1 cellular context compared by ENCODE assay signal in the genomic region with DNA sequence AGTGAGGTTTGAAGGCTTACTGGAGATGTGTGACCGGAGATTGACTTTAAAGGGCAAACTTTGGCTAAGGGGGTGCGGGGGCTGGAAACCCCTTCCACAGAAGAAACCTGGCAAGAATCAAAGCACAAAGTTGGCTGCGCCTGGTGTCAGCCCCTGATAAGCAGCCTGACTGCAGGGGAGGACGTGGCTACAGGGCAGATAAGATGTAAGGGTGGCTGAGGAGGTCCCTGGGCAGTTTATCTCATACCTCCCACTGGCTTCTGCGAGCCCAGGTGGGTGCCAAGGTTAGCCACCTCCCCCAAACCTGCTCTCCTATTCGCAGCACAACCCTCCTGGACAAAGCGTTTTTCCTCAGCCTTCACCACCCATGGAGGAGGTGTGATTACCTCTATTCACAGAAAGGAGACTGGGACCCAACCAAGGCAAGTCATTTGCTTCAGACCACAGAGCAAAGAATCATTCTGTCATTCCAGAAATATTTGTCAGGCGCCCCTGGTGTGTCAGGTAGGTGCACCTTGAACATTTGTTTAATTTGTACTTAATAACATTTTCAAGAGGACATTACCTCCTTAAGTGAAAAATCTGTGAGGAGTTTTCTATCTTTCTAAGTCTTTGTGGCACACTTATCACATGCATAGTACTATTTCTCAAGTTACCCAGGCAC.
TF ChIP-seq lines count a peak whose summit lies in the region.

No MANE protein-coding gene starts in this region.

TF ChIP-seq in K562, 482 proteins besides CTCF, POLR2A, EP300 and RAD21 (continued from another document and continues in another):
- TF ChIP-seq, protein P1, sequence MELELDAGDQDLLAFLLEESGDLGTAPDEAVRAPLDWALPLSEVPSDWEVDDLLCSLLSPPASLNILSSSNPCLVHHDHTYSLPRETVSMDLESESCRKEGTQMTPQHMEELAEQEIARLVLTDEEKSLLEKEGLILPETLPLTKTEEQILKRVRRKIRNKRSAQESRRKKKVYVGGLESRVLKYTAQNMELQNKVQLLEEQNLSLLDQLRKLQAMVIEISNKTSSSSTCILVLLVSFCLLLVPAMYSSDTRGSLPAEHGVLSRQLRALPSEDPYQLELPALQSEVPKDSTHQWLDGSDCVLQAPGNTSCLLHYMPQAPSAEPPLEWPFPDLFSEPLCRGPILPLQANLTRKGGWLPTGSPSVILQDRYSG (tag; conservative IDR thresholded peaks at IDR 0.05; ENCODE audit: low read depth) = peak; percentile 89
- TF ChIP-seq DMBX1 (CRISPR knock-in tag; IDR thresholded peaks at IDR 0.05; ENCODE audit: borderline replicate concordance) (peak; percentile 97), ZBTB8A (IDR thresholded peaks at IDR 0.05; ENCODE audit: partially characterized antibody) (no peak), ZNF253 (CRISPR knock-in tag; conservative IDR thresholded peaks at IDR 0.05) (no peak), NCOA2 (IDR thresholded peaks at IDR 0.05; ENCODE audit: partially characterized antibody in 2 of 2) (peak; percentile 87 to 90), PPARD (CRISPR knock-in tag; IDR thresholded peaks at IDR 0.05) (no peak), MTF1 (CRISPR knock-in tag; IDR thresholded peaks at IDR 0.05; ENCODE audit: borderline replicate concordance) (no peak), PML (IDR thresholded peaks at IDR 0.05; ENCODE audit: low read length) (peak; percentile 99), BRF1 (IDR thresholded peaks at IDR 0.05; ENCODE audit: borderline replicate concordance, extremely low read depth, insufficient read length) (no peak), ZNF143 (CRISPR knock-in tag; IDR thresholded peaks at IDR 0.05) (no peak), SNIP1 (IDR thresholded peaks at IDR 0.05; ENCODE audit: low read depth) (no peak), KDM5B (IDR thresholded peaks at IDR 0.05; ENCODE audit: insufficient replicate concordance, low read depth, low read length) (no peak), PHB2 (IDR thresholded peaks at IDR 0.05; ENCODE audit: low read depth) (peak; percentile 98), HDGF (IDR thresholded peaks at IDR 0.05) (no peak), SIRT6 (IDR thresholded peaks at IDR 0.05; ENCODE audit: low read depth, low read length) (no peak), ELF4 (CRISPR knock-in tag; IDR thresholded peaks at IDR 0.05) (peak; percentile 97), PYGO2 (tag; IDR thresholded peaks at IDR 0.05) (peak; percentile 73), RBM17 (IDR thresholded peaks at IDR 0.05; ENCODE audit: borderline replicate concordance, low read depth, low read length) (no peak), SIN3B (IDR thresholded peaks at IDR 0.05; ENCODE audit: low read depth) (no peak), TEAD1 (CRISPR knock-in tag; IDR thresholded peaks at IDR 0.05) (peak in 1 of 2 experiments; percentile 94; a peak in 2 of 4 replicates), ZNF324 (CRISPR knock-in tag; IDR thresholded peaks at IDR 0.05) (no peak), SP1 (CRISPR knock-in tag; IDR thresholded peaks at IDR 0.05) (peak; percentile 57; the same call in 1 of the 2 replicates), ADNP (tag; IDR thresholded peaks at IDR 0.05) (0 out of 2 replicates have a peak, but pooled peaks have one; percentile 36), TAF7 (tag; IDR thresholded peaks at IDR 0.05) (no peak), SMAD4 (CRISPR knock-in tag; conservative IDR thresholded peaks at IDR 0.05) (peak; percentile 98), ZNF445 (CRISPR knock-in tag; IDR thresholded peaks at IDR 0.05; ENCODE audit: low read depth) (0 out of 2 replicates have a peak, but pooled peaks have one; percentile 54)
- TF ChIP-seq, protein P2, sequence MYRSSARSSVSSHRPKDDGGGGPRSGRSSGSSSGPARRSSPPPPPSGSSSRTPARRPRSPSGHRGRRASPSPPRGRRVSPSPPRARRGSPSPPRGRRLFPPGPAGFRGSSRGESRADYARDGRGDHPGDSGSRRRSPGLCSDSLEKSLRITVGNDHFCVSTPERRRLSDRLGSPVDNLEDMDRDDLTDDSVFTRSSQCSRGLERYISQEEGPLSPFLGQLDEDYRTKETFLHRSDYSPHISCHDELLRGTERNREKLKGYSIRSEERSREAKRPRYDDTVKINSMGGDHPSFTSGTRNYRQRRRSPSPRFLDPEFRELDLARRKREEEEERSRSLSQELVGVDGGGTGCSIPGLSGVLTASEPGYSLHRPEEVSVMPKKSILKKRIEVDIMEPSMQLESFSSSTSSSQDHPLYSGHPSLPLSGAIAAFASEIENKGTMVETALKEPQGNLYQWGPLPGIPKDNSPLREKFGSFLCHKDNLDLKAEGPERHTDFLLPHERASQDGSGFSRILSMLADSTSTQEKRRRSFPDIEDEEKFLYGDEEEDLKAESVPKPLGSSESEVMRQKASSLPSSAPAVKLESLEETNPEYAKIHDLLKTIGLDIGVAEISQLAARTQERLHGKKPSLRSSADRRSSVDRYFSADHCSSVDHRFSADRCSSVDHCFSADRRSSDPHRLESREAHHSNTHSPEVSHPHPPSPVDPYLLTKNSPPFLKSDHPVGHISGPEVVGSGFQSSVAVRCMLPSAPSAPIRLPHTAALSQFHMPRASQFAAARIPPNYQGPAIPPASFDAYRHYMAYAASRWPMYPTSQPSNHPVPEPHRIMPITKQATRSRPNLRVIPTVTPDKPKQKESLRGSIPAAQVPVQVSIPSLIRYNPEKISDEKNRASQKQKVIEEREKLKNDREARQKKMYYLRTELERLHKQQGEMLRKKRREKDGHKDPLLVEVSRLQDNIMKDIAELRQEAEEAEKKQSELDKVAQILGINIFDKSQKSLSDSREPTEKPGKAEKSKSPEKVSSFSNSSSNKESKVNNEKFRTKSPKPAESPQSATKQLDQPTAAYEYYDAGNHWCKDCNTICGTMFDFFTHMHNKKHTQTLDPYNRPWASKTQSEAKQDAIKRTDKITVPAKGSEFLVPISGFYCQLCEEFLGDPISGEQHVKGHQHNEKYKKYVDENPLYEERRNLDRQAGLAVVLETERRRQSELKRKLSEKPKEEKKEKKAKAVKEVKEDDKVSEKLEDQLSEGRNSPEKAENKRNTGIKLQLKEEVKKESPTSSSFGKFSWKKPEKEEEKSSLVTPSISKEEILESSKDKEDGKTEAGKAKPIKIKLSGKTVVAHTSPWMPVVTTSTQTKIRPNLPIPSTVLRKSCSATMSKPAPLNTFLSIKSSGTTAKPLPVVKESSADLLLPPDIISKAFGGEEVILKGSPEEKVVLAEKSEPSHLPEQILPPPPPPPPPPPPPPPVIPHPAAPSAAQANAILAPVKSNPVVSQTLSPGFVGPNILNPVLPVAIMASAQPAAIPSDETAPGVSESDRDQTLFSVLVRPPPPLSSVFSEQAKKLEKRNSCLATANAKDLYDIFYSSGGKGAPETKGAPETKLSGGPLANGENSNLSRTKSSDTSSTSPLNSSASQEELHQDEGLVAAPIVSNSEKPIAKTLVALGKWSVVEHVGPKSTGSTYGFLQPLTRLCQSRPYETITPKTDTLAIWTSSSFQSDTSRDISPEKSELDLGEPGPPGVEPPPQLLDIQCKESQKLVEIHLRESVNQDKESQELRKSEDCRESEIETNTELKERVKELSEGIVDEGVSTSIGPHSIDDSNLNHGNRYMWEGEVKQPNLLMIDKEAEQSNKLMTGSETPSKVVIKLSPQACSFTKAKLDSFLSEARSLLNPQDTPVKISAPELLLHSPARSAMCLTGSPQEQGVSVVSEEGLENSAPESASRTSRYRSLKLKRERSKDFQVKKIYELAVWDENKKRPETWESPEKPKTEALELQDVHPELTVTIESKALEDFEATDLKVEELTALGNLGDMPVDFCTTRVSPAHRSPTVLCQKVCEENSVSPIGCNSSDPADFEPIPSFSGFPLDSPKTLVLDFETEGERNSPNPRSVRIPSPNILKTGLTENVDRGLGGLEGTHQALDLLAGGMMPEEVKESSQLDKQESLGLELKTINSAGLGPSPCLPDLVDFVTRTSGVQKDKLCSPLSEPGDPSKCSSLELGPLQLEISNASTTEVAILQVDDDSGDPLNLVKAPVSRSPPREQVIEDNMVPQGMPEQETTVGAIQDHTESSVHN (IDR thresholded peaks at IDR 0.05; ENCODE audit: borderline replicate concordance in 1 of 2, low read depth in 1 of 2) = no peak
- TF ChIP-seq, protein P3, sequence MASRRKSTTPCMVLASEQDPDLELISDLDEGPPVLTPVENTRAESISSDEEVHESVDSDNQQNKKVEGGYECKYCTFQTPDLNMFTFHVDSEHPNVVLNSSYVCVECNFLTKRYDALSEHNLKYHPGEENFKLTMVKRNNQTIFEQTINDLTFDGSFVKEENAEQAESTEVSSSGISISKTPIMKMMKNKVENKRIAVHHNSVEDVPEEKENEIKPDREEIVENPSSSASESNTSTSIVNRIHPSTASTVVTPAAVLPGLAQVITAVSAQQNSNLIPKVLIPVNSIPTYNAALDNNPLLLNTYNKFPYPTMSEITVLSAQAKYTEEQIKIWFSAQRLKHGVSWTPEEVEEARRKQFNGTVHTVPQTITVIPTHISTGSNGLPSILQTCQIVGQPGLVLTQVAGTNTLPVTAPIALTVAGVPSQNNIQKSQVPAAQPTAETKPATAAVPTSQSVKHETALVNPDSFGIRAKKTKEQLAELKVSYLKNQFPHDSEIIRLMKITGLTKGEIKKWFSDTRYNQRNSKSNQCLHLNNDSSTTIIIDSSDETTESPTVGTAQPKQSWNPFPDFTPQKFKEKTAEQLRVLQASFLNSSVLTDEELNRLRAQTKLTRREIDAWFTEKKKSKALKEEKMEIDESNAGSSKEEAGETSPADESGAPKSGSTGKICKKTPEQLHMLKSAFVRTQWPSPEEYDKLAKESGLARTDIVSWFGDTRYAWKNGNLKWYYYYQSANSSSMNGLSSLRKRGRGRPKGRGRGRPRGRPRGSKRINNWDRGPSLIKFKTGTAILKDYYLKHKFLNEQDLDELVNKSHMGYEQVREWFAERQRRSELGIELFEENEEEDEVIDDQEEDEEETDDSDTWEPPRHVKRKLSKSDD (conservative IDR thresholded peaks at IDR 0.05; ENCODE audit: low read length) = no peak
- TF ChIP-seq, protein P4, sequence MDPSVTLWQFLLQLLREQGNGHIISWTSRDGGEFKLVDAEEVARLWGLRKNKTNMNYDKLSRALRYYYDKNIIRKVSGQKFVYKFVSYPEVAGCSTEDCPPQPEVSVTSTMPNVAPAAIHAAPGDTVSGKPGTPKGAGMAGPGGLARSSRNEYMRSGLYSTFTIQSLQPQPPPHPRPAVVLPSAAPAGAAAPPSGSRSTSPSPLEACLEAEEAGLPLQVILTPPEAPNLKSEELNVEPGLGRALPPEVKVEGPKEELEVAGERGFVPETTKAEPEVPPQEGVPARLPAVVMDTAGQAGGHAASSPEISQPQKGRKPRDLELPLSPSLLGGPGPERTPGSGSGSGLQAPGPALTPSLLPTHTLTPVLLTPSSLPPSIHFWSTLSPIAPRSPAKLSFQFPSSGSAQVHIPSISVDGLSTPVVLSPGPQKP (CRISPR knock-in tag; IDR thresholded peaks at IDR 0.05) = no peak
- TF ChIP-seq, protein P5, sequence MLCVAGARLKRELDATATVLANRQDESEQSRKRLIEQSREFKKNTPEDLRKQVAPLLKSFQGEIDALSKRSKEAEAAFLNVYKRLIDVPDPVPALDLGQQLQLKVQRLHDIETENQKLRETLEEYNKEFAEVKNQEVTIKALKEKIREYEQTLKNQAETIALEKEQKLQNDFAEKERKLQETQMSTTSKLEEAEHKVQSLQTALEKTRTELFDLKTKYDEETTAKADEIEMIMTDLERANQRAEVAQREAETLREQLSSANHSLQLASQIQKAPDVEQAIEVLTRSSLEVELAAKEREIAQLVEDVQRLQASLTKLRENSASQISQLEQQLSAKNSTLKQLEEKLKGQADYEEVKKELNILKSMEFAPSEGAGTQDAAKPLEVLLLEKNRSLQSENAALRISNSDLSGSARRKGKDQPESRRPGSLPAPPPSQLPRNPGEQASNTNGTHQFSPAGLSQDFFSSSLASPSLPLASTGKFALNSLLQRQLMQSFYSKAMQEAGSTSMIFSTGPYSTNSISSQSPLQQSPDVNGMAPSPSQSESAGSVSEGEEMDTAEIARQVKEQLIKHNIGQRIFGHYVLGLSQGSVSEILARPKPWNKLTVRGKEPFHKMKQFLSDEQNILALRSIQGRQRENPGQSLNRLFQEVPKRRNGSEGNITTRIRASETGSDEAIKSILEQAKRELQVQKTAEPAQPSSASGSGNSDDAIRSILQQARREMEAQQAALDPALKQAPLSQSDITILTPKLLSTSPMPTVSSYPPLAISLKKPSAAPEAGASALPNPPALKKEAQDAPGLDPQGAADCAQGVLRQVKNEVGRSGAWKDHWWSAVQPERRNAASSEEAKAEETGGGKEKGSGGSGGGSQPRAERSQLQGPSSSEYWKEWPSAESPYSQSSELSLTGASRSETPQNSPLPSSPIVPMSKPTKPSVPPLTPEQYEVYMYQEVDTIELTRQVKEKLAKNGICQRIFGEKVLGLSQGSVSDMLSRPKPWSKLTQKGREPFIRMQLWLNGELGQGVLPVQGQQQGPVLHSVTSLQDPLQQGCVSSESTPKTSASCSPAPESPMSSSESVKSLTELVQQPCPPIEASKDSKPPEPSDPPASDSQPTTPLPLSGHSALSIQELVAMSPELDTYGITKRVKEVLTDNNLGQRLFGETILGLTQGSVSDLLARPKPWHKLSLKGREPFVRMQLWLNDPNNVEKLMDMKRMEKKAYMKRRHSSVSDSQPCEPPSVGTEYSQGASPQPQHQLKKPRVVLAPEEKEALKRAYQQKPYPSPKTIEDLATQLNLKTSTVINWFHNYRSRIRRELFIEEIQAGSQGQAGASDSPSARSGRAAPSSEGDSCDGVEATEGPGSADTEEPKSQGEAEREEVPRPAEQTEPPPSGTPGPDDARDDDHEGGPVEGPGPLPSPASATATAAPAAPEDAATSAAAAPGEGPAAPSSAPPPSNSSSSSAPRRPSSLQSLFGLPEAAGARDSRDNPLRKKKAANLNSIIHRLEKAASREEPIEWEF (CRISPR knock-in tag; IDR thresholded peaks at IDR 0.05) = peak; percentile 97
- TF ChIP-seq, protein P6, sequence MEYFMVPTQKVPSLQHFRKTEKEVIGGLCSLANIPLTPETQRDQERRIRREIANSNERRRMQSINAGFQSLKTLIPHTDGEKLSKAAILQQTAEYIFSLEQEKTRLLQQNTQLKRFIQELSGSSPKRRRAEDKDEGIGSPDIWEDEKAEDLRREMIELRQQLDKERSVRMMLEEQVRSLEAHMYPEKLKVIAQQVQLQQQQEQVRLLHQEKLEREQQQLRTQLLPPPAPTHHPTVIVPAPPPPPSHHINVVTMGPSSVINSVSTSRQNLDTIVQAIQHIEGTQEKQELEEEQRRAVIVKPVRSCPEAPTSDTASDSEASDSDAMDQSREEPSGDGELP (CRISPR knock-in tag; IDR thresholded peaks at IDR 0.05; ENCODE audit: borderline replicate concordance) = peak; percentile 73; the same call in 1 of the 2 replicates
- TF ChIP-seq, protein P7, sequence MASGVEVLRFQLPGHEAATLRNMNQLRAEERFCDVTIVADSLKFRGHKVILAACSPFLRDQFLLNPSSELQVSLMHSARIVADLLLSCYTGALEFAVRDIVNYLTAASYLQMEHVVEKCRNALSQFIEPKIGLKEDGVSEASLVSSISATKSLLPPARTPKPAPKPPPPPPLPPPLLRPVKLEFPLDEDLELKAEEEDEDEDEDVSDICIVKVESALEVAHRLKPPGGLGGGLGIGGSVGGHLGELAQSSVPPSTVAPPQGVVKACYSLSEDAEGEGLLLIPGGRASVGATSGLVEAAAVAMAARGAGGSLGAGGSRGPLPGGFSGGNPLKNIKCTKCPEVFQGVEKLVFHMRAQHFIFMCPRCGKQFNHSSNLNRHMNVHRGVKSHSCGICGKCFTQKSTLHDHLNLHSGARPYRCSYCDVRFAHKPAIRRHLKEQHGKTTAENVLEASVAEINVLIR (CRISPR knock-in tag; IDR thresholded peaks at IDR 0.05) = peak; percentile 51; the same call in 1 of the 2 replicates
